ENCODE assay signal across 8 cellular contexts in the genomic region with DNA sequence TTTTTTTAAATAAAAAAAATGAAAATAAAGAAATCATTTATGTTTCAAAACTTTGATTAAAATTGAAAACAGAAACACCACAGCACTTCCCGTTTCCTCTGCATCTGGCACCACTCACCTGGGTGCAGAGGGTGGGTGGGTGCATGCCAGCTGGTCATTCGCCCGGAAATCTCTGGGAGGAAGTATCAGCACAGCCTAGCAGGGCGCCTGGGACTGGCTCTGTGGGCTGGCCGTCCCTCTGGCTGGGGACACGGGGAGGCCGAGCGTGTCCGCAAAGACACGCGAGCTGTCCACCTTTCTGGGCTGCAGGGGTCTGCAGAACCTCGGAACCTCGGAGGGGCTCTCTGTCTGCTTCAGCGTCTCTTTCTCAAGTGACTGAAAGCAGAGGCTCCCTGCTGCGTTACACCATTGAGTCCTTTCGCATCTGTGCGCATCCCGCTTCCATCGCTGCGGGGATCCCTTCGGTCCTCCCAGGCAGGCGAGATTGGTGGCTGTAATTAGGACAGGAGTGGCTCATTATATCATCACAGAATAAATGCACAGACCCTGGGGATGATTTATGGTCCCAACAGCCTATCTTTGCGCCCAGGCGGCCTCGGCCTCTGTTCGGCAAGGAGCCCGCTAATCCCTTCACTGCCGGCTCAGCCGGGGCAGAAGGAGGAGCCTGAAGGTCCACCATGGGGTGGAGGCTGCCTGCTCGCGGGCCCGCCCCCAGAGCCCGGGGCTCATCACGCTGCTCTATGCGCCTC. TPM values are rescaled to one million over a fixed set of nuclear protein-coding genes. Genes with fewer than 3 reads are reported as not detected.
A peak's percentile ranks its signal among the peaks of the same experiment; 100 is the strongest.
DNase-seq lines count a peak whose midpoint lies in the region; ATAC-seq and TF ChIP-seq lines count a peak whose summit lies in the region.

No MANE protein-coding gene starts in this region.

- H3K4me1 ChIP-seq in RWPE2 (ENCODE audit: insufficient read depth, poor library complexity, severe bottlenecking) (peaks cover 15% of the 10 kb centered on the region), parathyroid adenoma (peaks cover 10% of the 10 kb centered on the region), tibial artery (peaks cover 0 to 22% (median 10%) of the 10 kb centered on the region in 4 donors)

- CTCF ChIA-PET in AG04449 (lab: Yijun Ruan, JAX) = interaction anchor here (0.9 to 1.3 kb wide), 2 partner anchors 10 to 18 kb away, joined by 3 to 4 read pairs; no protein-coding TSS in a partner anchor
- CTCF ChIA-PET in activated naive CD4-positive, alpha-beta T cell treated with anti-CD3 and anti-CD28 coated beads for 36 hours (lab: Charles Lee) = no interaction called here

- POLR2A ChIA-PET in AG04449 (lab: Yijun Ruan, JAX) = interaction anchor here (0.6 kb wide), 1 partner anchor 54 kb away, joined by 3 read pairs; no protein-coding TSS in a partner anchor

- H3K9me3 ChIP-seq in RWPE2 (ENCODE audit: severe bottlenecking) (no peaks in the 10 kb centered on the region), parathyroid adenoma (ENCODE audit: control insufficient read depth, low read length) (no peaks in the 10 kb centered on the region), tibial artery (no peaks in the 10 kb centered on the region)

- H3K4me1 Mint-ChIP-seq in activated naive CD4-positive, alpha-beta T cell treated with anti-CD3 and anti-CD28 coated beads for 36 hours (ENCODE audit: low read depth) = peaks cover 40% of the 10 kb centered on the region

- intact Hi-C loops in activated naive CD4-positive, alpha-beta T cell treated with anti-CD3 and anti-CD28 coated beads for 36 hours (cut with micrococcal nuclease) = loop anchor here (1.0 to 5.0 kb wide), 2 partner anchors 64 to 132 kb away; a partner anchor contains a TSS
- intact Hi-C loops in head of caudate nucleus (cut with DNase I) = no loop called here
- intact Hi-C loops in tibial artery (cut with DNase I; ENCODE audit: low total_unique reads) = no loop called here

- H3K27ac Mint-ChIP-seq in activated naive CD4-positive, alpha-beta T cell treated with anti-CD3 and anti-CD28 coated beads for 36 hours = no peak overlapping the region

- H3K4me2 ChIP-seq in parathyroid adenoma (ENCODE audit: low read length) = peak overlapping the region; percentile 59

- no peak overlapping the region for H3K9ac ChIP-seq in parathyroid adenoma

- no peaks in the 10 kb centered on the region for H3K27me3 Mint-ChIP-seq in activated naive CD4-positive, alpha-beta T cell treated with anti-CD3 and anti-CD28 coated beads for 36 hours (ENCODE audit: low read depth)

- no peaks in the 10 kb centered on the region for H3K36me3 Mint-ChIP-seq in activated naive CD4-positive, alpha-beta T cell treated with anti-CD3 and anti-CD28 coated beads for 36 hours (ENCODE audit: low read depth)

- DNase-seq in AG04449 (ENCODE audit: low read depth, low spot score) = no peak
- DNase-seq in RWPE2 (ENCODE audit: low spot score) = no peak
- DNase-seq in activated naive CD4-positive, alpha-beta T cell treated with anti-CD3 and anti-CD28 coated beads for 36 hours = peak; percentile 81
- DNase-seq in head of caudate nucleus = peak; percentile 35 to 81 (median 57)
- peak; percentile 79 to 92 for DNase-seq in tibial artery

- no peaks in the 10 kb centered on the region for H3K27me3 ChIP-seq in RWPE2 (ENCODE audit: insufficient read depth, poor library complexity, severe bottlenecking)
- no peaks in the 10 kb centered on the region for H3K27me3 ChIP-seq in parathyroid adenoma (ENCODE audit: control insufficient read depth, insufficient read depth, low read length)
- H3K27me3 ChIP-seq in tibial artery = no peaks in the 10 kb centered on the region

- H3K4me3 Mint-ChIP-seq in activated naive CD4-positive, alpha-beta T cell treated with anti-CD3 and anti-CD28 coated beads for 36 hours = peak overlapping the region; percentile 53

- H3K27ac ChIP-seq in RWPE2 (ENCODE audit: poor library complexity, severe bottlenecking) = peak overlapping the region; percentile 48
- peak overlapping the region; percentile 51 for H3K27ac ChIP-seq in parathyroid adenoma
- H3K27ac ChIP-seq in tibial artery = peak overlapping the region; percentile 57 to 71

- H2AFZ ChIP-seq in parathyroid adenoma = peak overlapping the region; percentile 51

- ATAC-seq in GM18909 (IDR thresholded peaks at IDR 0.05; ENCODE audit: poor library complexity, unreplicated experiment) (peak; percentile 65), HG03571 (IDR thresholded peaks at IDR 0.05; ENCODE audit: unreplicated experiment) (peak; percentile 56), RWPE2 (ENCODE audit: low read depth) (peak; percentile 86)

- H3K4me3 ChIP-seq in AG04449 (ENCODE audit: low read depth, low read length) (peak overlapping the region; percentile 41), RWPE2 (ENCODE audit: severe bottlenecking) (peak overlapping the region; percentile 13), parathyroid adenoma (ENCODE audit: low read depth, low read length) (peak overlapping the region; percentile 20), tibial artery (peak overlapping the region; percentile 43 to 58)

- TF ChIP-seq CTCF in AG04449 (IDR thresholded peaks at IDR 0.05; ENCODE audit: insufficient read depth, low read length, missing control alignments) (no peak), RWPE2 (IDR thresholded peaks at IDR 0.05; ENCODE audit: poor library complexity, severe bottlenecking) (no peak), parathyroid adenoma (IDR thresholded peaks at IDR 0.05) (no peak), tibial artery (IDR thresholded peaks at IDR 0.05) (no peak)

- peaks cover 18% of the 10 kb centered on the region for H3K79me2 ChIP-seq in parathyroid adenoma

- H3K36me3 ChIP-seq in RWPE2 (ENCODE audit: low read depth) (no peaks in the 10 kb centered on the region), parathyroid adenoma (ENCODE audit: control insufficient read depth, insufficient read depth, low read length) (no peaks in the 10 kb centered on the region), tibial artery (no peaks in the 10 kb centered on the region)

- H3K9me3 Mint-ChIP-seq in activated naive CD4-positive, alpha-beta T cell treated with anti-CD3 and anti-CD28 coated beads for 36 hours = no peaks in the 10 kb centered on the region

RNA-seq across cellular contexts. Expression of a gene that starts 17.2 kb away (rescaled TPM):
- 1 to 10 TPM; 4.0 to 4.2 TPM for total RNA-seq in activated naive CD4-positive, alpha-beta T cell treated with anti-CD3 and anti-CD28 coated beads for 36 hours

Comparison
In these comparisons a context has a peak if more than half of its experiments do, and no peak if none do; other contexts are left out.
1. DNase-seq: peak in activated naive CD4-positive, alpha-beta T cell treated with anti-CD3 and anti-CD28 coated beads for 36 hours (single experiment), head of caudate nucleus (42 of 42) and tibial artery (2 of 2); none in AG04449 (single experiment) and RWPE2 (single experiment).
2. Peak in every context shown above with its lines, with median percentiles within 50 percentile points of each other: H3K4me3 ChIP-seq, ATAC-seq and H3K27ac ChIP-seq.